11 cellular contexts compared by ENCODE assay signal in genomic region chr3:73766599-73767378, GRCh38.
DNase-seq lines count a peak whose midpoint lies in the region; ATAC-seq and TF ChIP-seq lines count a peak whose summit lies in the region.
"Had no signal": no experiment of that assay in that cellular context is flagged by ENCODE, and none has a peak within 500 bp of the region (broad histone marks: within the 10 kb centered on the region; RNA-seq: fewer than 3 reads in every experiment).

No MANE protein-coding gene starts in this region.

- POLR2A ChIA-PET in activated CD4-positive, alpha-beta T cell treated with anti-CD3 and anti-CD28 coated beads for 36 hours (lab: Charles Lee): no interaction called here
- POLR2A ChIA-PET in activated CD4-positive, alpha-beta memory T cell treated with anti-CD3 and anti-CD28 coated beads, Interleukin-2, amount 10 ng/mL, durations not matched to agents 7 days and 5 days (lab: Charles Lee): no interaction called here
- POLR2A ChIA-PET in activated CD4-positive, alpha-beta memory T cell treated with anti-CD3 and anti-CD28 coated beads for 36 hours (lab: Charles Lee): no interaction called here

- ATAC-seq in Right ventricle myocardium superior (ENCODE audit: poor library complexity) (peak; percentile 74), gastrocnemius medialis (peak; percentile 60 to 69), HG03354 (IDR thresholded peaks at IDR 0.05; ENCODE audit: poor library complexity, severe bottlenecking, unreplicated experiment) (no peak)
- ATAC-seq in activated CD4-positive, alpha-beta T cell treated with anti-CD3 and anti-CD28 coated beads for 36 hours: no peak

- no peaks in the 10 kb centered on the region for H3K9me3 Mint-ChIP-seq in activated CD4-positive, alpha-beta T cell treated with anti-CD3 and anti-CD28 coated beads for 36 hours (ENCODE audit: low read depth)
- H3K9me3 Mint-ChIP-seq in activated CD4-positive, alpha-beta memory T cell treated with anti-CD3 and anti-CD28 coated beads, Interleukin-2, amount 10 ng/mL, durations not matched to agents 7 days and 5 days: no peaks in the 10 kb centered on the region
- peaks cover 6% of the 10 kb centered on the region for H3K9me3 Mint-ChIP-seq in activated CD4-positive, alpha-beta memory T cell treated with anti-CD3 and anti-CD28 coated beads for 36 hours

- intact Hi-C loops in Right ventricle myocardium superior (cut with DNase I) (no loop called here), gastrocnemius medialis (cut with DNase I; ENCODE audit: low total_unique reads) (no loop called here)
- intact Hi-C loops in activated CD4-positive, alpha-beta T cell treated with anti-CD3 and anti-CD28 coated beads for 36 hours (cut with DNase I, micrococcal nuclease): no loop called here
- intact Hi-C loops in activated CD4-positive, alpha-beta memory T cell treated with anti-CD3 and anti-CD28 coated beads for 36 hours (cut with micrococcal nuclease): no loop called here

- DNase-seq in GM03348 (ENCODE audit: low spot score) (peak; percentile 71), Right ventricle myocardium superior (no peak), gastrocnemius medialis (peak in 1 of 2 donors; percentile 27)
- no peak for DNase-seq in activated CD4-positive, alpha-beta T cell treated with anti-CD3 and anti-CD28 coated beads for 36 hours
- DNase-seq in activated CD4-positive, alpha-beta memory T cell treated with anti-CD3 and anti-CD28 coated beads, Interleukin-2, amount 10 ng/mL, durations not matched to agents 7 days and 5 days: no peak
- DNase-seq in activated CD4-positive, alpha-beta memory T cell treated with anti-CD3 and anti-CD28 coated beads for 36 hours: no peak
- DNase-seq: activated CD8-positive, alpha-beta memory T cell treated with anti-CD3 and anti-CD28 coated beads, Interleukin-2, amount 50 U/mL, for 48 hours; DMS79; PC-9 had no signal

- H3K27ac ChIP-seq in adipose tissue (ENCODE audit: low read depth, low read length) (peak overlapping the region; percentile 80), gastrocnemius medialis (peak overlapping the region; percentile 49 to 69 (median 64))
- H3K27ac ChIP-seq: PC-9 had no signal

- H3K27ac Mint-ChIP-seq in activated CD4-positive, alpha-beta T cell treated with anti-CD3 and anti-CD28 coated beads for 36 hours: no peak overlapping the region
- H3K27ac Mint-ChIP-seq in activated CD4-positive, alpha-beta memory T cell treated with anti-CD3 and anti-CD28 coated beads, Interleukin-2, amount 10 ng/mL, durations not matched to agents 7 days and 5 days: no peak overlapping the region
- no peak overlapping the region for H3K27ac Mint-ChIP-seq in activated CD4-positive, alpha-beta memory T cell treated with anti-CD3 and anti-CD28 coated beads for 36 hours

- in situ Hi-C loops in gastrocnemius medialis (cut with MboI; ENCODE audit: low sequenced_read_pairs in 4 of 4): no loop called here

- no peaks in the 10 kb centered on the region for H3K36me3 Mint-ChIP-seq in activated CD4-positive, alpha-beta T cell treated with anti-CD3 and anti-CD28 coated beads for 36 hours (ENCODE audit: low read depth)
- no peaks in the 10 kb centered on the region for H3K36me3 Mint-ChIP-seq in activated CD4-positive, alpha-beta memory T cell treated with anti-CD3 and anti-CD28 coated beads, Interleukin-2, amount 10 ng/mL, durations not matched to agents 7 days and 5 days (ENCODE audit: low read depth)
- H3K36me3 Mint-ChIP-seq in activated CD4-positive, alpha-beta memory T cell treated with anti-CD3 and anti-CD28 coated beads for 36 hours: no peaks in the 10 kb centered on the region

- TF ChIP-seq CTCF in gastrocnemius medialis (IDR thresholded peaks at IDR 0.05 in 4 of 5, conservative IDR thresholded peaks at IDR 0.05 in 1 of 5): no peak

- no peak overlapping the region for H3K4me3 Mint-ChIP-seq in activated CD4-positive, alpha-beta T cell treated with anti-CD3 and anti-CD28 coated beads for 36 hours
- H3K4me3 Mint-ChIP-seq in activated CD4-positive, alpha-beta memory T cell treated with anti-CD3 and anti-CD28 coated beads, Interleukin-2, amount 10 ng/mL, durations not matched to agents 7 days and 5 days: no peak overlapping the region
- H3K4me3 Mint-ChIP-seq in activated CD4-positive, alpha-beta memory T cell treated with anti-CD3 and anti-CD28 coated beads for 36 hours: no peak overlapping the region

- no peaks in the 10 kb centered on the region for H3K27me3 Mint-ChIP-seq in activated CD4-positive, alpha-beta T cell treated with anti-CD3 and anti-CD28 coated beads for 36 hours
- H3K27me3 Mint-ChIP-seq in activated CD4-positive, alpha-beta memory T cell treated with anti-CD3 and anti-CD28 coated beads, Interleukin-2, amount 10 ng/mL, durations not matched to agents 7 days and 5 days: no peaks in the 10 kb centered on the region
- no peaks in the 10 kb centered on the region for H3K27me3 Mint-ChIP-seq in activated CD4-positive, alpha-beta memory T cell treated with anti-CD3 and anti-CD28 coated beads for 36 hours

- H3K27me3 ChIP-seq in gastrocnemius medialis: no peaks in the 10 kb centered on the region

- peaks cover 3% of the 10 kb centered on the region for H3K4me1 Mint-ChIP-seq in activated CD4-positive, alpha-beta T cell treated with anti-CD3 and anti-CD28 coated beads for 36 hours
- no peaks in the 10 kb centered on the region for H3K4me1 Mint-ChIP-seq in activated CD4-positive, alpha-beta memory T cell treated with anti-CD3 and anti-CD28 coated beads, Interleukin-2, amount 10 ng/mL, durations not matched to agents 7 days and 5 days
- H3K4me1 Mint-ChIP-seq in activated CD4-positive, alpha-beta memory T cell treated with anti-CD3 and anti-CD28 coated beads for 36 hours (ENCODE audit: low read depth): no peaks in the 10 kb centered on the region

- peaks cover 9 to 20% of the 10 kb centered on the region in 2 donors for H3K4me1 ChIP-seq in gastrocnemius medialis

- TF ChIP-seq POLR2A in gastrocnemius medialis (IDR thresholded peaks at IDR 0.05): no peak

- H3K9me3 ChIP-seq in gastrocnemius medialis: no peaks in the 10 kb centered on the region

- 25 to 64% (median 26%) methylated on average over 7 of the region's 7 CpGs for WGBS in adipose tissue, 3 donors

- no peaks in the 10 kb centered on the region for H3K36me3 ChIP-seq in gastrocnemius medialis

- H3K4me3 ChIP-seq in gastrocnemius medialis: peak overlapping the region in 3 of 4 donors; percentile 11 to 28 (median 24)
- H3K4me3 ChIP-seq: PC-9 had no signal

- CTCF ChIA-PET in activated CD4-positive, alpha-beta T cell treated with anti-CD3 and anti-CD28 coated beads for 36 hours (lab: Charles Lee): no interaction called here
- CTCF ChIA-PET in activated CD4-positive, alpha-beta memory T cell treated with anti-CD3 and anti-CD28 coated beads, Interleukin-2, amount 10 ng/mL, durations not matched to agents 7 days and 5 days (lab: Charles Lee): no interaction called here
- CTCF ChIA-PET in activated CD4-positive, alpha-beta memory T cell treated with anti-CD3 and anti-CD28 coated beads for 36 hours (lab: Charles Lee): no interaction called here

Comparison
In these comparisons a context has a peak if more than half of its experiments do, and no peak if none do; other contexts are left out.
1. ATAC-seq: peak in Right ventricle myocardium superior (single experiment) and gastrocnemius medialis (2 of 2); none in activated CD4-positive, alpha-beta T cell treated with anti-CD3 and anti-CD28 coated beads for 36 hours (single experiment) and HG03354 (single experiment).